1 cellular context compared by ENCODE assay signal in genomic region chr20:22577515-22578220, GRCh38.
TF ChIP-seq lines count a peak whose summit lies in the region.

No MANE protein-coding gene starts in this region.

TF ChIP-seq in HepG2, 621 proteins besides CTCF, POLR2A, EP300 and RAD21 (continued from another document and continues in another):
- TF ChIP-seq TRAFD1 (CRISPR knock-in tag; IDR thresholded peaks at IDR 0.05; ENCODE audit: borderline replicate concordance) (no peak), THAP9 (CRISPR knock-in tag; IDR thresholded peaks at IDR 0.05; ENCODE audit: borderline replicate concordance) (peak; percentile 75), ZNF180 (CRISPR knock-in tag; IDR thresholded peaks at IDR 0.05; ENCODE audit: borderline replicate concordance, low read depth) (no peak), POLR2AphosphoS2 (IDR thresholded peaks at IDR 0.05; ENCODE audit: low read depth, low read length) (no peak), U2AF2 (IDR thresholded peaks at IDR 0.05; ENCODE audit: low read depth, low read length) (0 out of 2 replicates have a peak, but pooled peaks have one; percentile 11), ZNF124 (CRISPR knock-in tag; IDR thresholded peaks at IDR 0.05) (0 out of 2 replicates have a peak, but pooled peaks have one; percentile 28), SKIL (CRISPR knock-in tag; IDR thresholded peaks at IDR 0.05; ENCODE audit: borderline replicate concordance) (no peak), IKZF1 (IDR thresholded peaks at IDR 0.05) (no peak), MTERF4 (CRISPR knock-in tag; IDR thresholded peaks at IDR 0.05) (peak; percentile 90), REST (IDR thresholded peaks at IDR 0.05; ENCODE audit: borderline replicate concordance in 1 of 2, low read depth in 1 of 2, low read length in 2 of 2) (peak in 1 of 2 experiments; percentile 41; a peak in 1 of 4 replicates), ZIK1 (CRISPR knock-in tag; IDR thresholded peaks at IDR 0.05; ENCODE audit: borderline replicate concordance, low read depth) (peak; percentile 57; the same call in 1 of the 2 replicates), SNAI1 (CRISPR knock-in tag; IDR thresholded peaks at IDR 0.05; ENCODE audit: borderline replicate concordance) (0 out of 2 replicates have a peak, but pooled peaks have one; percentile 8), PAWR (CRISPR knock-in tag; IDR thresholded peaks at IDR 0.05; ENCODE audit: borderline replicate concordance) (0 out of 2 replicates have a peak, but pooled peaks have one; percentile 8), ZNF451 (CRISPR knock-in tag; IDR thresholded peaks at IDR 0.05) (peak; percentile 65), ZBTB33 (CRISPR knock-in tag; IDR thresholded peaks at IDR 0.05) (no peak; the same call in 1 of the 2 replicates), MIXL1 (CRISPR knock-in tag; IDR thresholded peaks at IDR 0.05) (no peak), ZNF501 (CRISPR knock-in tag; IDR thresholded peaks at IDR 0.05) (peak; percentile 57; the same call in 1 of the 2 replicates), ZNF24 (IDR thresholded peaks at IDR 0.05) (no peak), SIX4 (CRISPR knock-in tag; IDR thresholded peaks at IDR 0.05) (peak; percentile 9), RARA (CRISPR knock-in tag; IDR thresholded peaks at IDR 0.05) (peak; percentile 39), ZNF350 (CRISPR knock-in tag; IDR thresholded peaks at IDR 0.05; ENCODE audit: borderline replicate concordance, low read depth) (no peak; the same call in 1 of the 2 replicates), FOXP4 (CRISPR knock-in tag; IDR thresholded peaks at IDR 0.05) (peak; percentile 48; the same call in 1 of the 2 replicates), THAP8 (CRISPR knock-in tag; IDR thresholded peaks at IDR 0.05; ENCODE audit: borderline replicate concordance) (peak; percentile 83; the same call in 1 of the 2 replicates), KDM2A (CRISPR knock-in tag; IDR thresholded peaks at IDR 0.05; ENCODE audit: borderline replicate concordance, low read depth) (peak; percentile 77), FOXA1 (IDR thresholded peaks at IDR 0.05) (no peak), FOXA1 (CRISPR knock-in tag; IDR thresholded peaks at IDR 0.05) (peak; percentile 23; the same call in 1 of the 2 replicates), PLRG1 (conservative IDR thresholded peaks at IDR 0.05) (no peak), SP1 (IDR thresholded peaks at IDR 0.05) (no peak), SP1 (CRISPR knock-in tag; IDR thresholded peaks at IDR 0.05) (no peak; the same call in 1 of the 2 replicates), SP140L (CRISPR knock-in tag; IDR thresholded peaks at IDR 0.05; ENCODE audit: borderline replicate concordance) (no peak), ZNF354B (CRISPR knock-in tag; IDR thresholded peaks at IDR 0.05) (no peak), ZNF710 (CRISPR knock-in tag; IDR thresholded peaks at IDR 0.05; ENCODE audit: borderline replicate concordance) (peak; percentile 1)
